ENCODE assay signal across 8 cellular contexts in genomic region chr15:27448234-27448633, GRCh38.
"Had no signal": no experiment of that assay in that cellular context is flagged by ENCODE, and none has a peak within 500 bp of the region (broad histone marks: within the 10 kb centered on the region; RNA-seq: fewer than 3 reads in every experiment).

No MANE protein-coding gene starts in this region.

- H3K4me3 ChIP-seq: GM23248, HAP-1 had no signal

- H3K27me3 Mint-ChIP-seq: IgD-negative memory B cell had no signal

- H3K36me3 ChIP-seq: HAP-1 had no signal

- H3K4me3 Mint-ChIP-seq: HFFc6, IgD-negative memory B cell had no signal

- H3K4me1 Mint-ChIP-seq: IgD-negative memory B cell had no signal

- ATAC-seq: HCT116 had no signal

- FAIRE-seq: HTR-8/SVneo had no signal

- DNase-seq: GM23248, GOT3, H7, HFFc6 had no signal

- H3K4me1 ChIP-seq: HAP-1 had no signal

- H3K36me3 Mint-ChIP-seq: IgD-negative memory B cell had no signal

- H3K9ac ChIP-seq: GM23248 had no signal

- H3K27ac ChIP-seq: GM23248 had no signal

- H3K9me3 ChIP-seq: HAP-1 had no signal
